32 cellular contexts compared by ENCODE assay signal in the genomic region with DNA sequence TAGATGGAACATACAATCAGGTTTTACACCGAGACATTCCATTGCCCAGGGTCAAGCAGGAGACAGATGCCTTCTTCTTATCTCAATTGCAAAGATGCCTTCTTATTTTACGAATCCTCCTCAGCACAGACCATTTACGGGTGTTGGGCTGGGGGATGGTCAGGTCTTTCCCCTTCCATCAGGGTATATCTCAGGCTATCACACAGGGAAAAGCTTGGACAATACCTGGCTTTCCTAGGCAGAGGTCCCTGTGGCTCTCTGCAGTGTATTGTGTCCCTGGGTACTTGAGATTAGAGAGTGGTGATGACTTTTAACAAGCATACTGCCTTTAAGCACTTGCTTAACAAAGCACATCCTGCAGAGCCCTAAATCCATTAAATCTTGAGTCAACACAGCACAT.
"Had no signal": no experiment of that assay in that cellular context is flagged by ENCODE, and none has a peak within 500 bp of the region (broad histone marks: within the 10 kb centered on the region; RNA-seq: fewer than 3 reads in every experiment).

No MANE protein-coding gene starts in this region.

- H3K27me3 Mint-ChIP-seq: activated CD8-positive, alpha-beta T cell treated with anti-CD3 and anti-CD28 coated beads for 36 hours; activated naive CD8-positive, alpha-beta T cell treated with anti-CD3 and anti-CD28 coated beads for 36 hours; activated T-helper 17 cell treated with anti-CD3 and anti-CD28 coated beads, Interleukin-2, amount 50 U/mL, for 72 hours had no signal

- DNase-seq: activated CD4-positive, alpha-beta T cell treated with anti-CD3 and anti-CD28 coated beads for 1 hour; activated CD4-positive, alpha-beta T cell treated with anti-CD3 and anti-CD28 coated beads for 48 hours; activated CD4-positive, CD25-positive, alpha-beta regulatory T cell; activated CD8-positive, alpha-beta T cell treated with anti-CD3 and anti-CD28 coated beads for 36 hours; activated effector memory CD4-positive, alpha-beta T cell treated with anti-CD3 and anti-CD28 coated beads, Interleukin-2, amount 50 U/mL, for 16 hours; activated naive CD4-positive, alpha-beta T cell; activated naive CD4-positive, alpha-beta T cell treated with anti-CD3 and anti-CD28 coated beads, Interleukin-2, amount 50 U/mL, for 16 hours; activated naive CD8-positive, alpha-beta T cell treated with anti-CD3 and anti-CD28 coated beads for 36 hours; activated T-cell treated with anti-CD3 and anti-CD28 coated beads, Interleukin-2, amount 50 U/mL, for 1 hour; activated T-cell treated with anti-CD3 and anti-CD28 coated beads, Interleukin-2, amount 50 U/mL, for 72 hours; amniotic stem cell; aorta; brain microvascular endothelial cell; central memory CD4-positive, alpha-beta T cell; NCI-H1105 treated with DMSO at 0.1 percent for 48 hours; NCI-H1436; NCI-H1694; NCI-H1930; NCI-H2107; NCI-H226; NCI-H446 treated with DMSO at 0.1 percent for 48 hours; NCI-H524; PC-3; Peyer's patch; SIG-M5; T-helper 1 cell; T-helper 2 cell; T-helper 9 cell had no signal

- H3K27ac Mint-ChIP-seq: activated CD8-positive, alpha-beta T cell treated with anti-CD3 and anti-CD28 coated beads for 36 hours; activated naive CD8-positive, alpha-beta T cell treated with anti-CD3 and anti-CD28 coated beads for 36 hours; activated T-cell treated with anti-CD3 and anti-CD28 coated beads, Interleukin-2, amount 50 U/mL, for 72 hours; activated T-helper 17 cell treated with anti-CD3 and anti-CD28 coated beads, Interleukin-2, amount 50 U/mL, for 72 hours had no signal

- H3K9me3 Mint-ChIP-seq: activated CD8-positive, alpha-beta T cell treated with anti-CD3 and anti-CD28 coated beads for 36 hours; activated T-helper 17 cell treated with anti-CD3 and anti-CD28 coated beads, Interleukin-2, amount 50 U/mL, for 72 hours had no signal

- H3K36me3 Mint-ChIP-seq: activated naive CD8-positive, alpha-beta T cell treated with anti-CD3 and anti-CD28 coated beads for 36 hours had no signal

- H3K4me1 Mint-ChIP-seq: activated naive CD8-positive, alpha-beta T cell treated with anti-CD3 and anti-CD28 coated beads for 36 hours; activated T-helper 17 cell treated with anti-CD3 and anti-CD28 coated beads, Interleukin-2, amount 50 U/mL, for 72 hours had no signal

- H3K4me3 Mint-ChIP-seq: activated CD8-positive, alpha-beta T cell treated with anti-CD3 and anti-CD28 coated beads for 36 hours; activated naive CD8-positive, alpha-beta T cell treated with anti-CD3 and anti-CD28 coated beads for 36 hours; activated T-cell treated with anti-CD3 and anti-CD28 coated beads, Interleukin-2, amount 50 U/mL, for 72 hours; activated T-helper 17 cell treated with anti-CD3 and anti-CD28 coated beads, Interleukin-2, amount 50 U/mL, for 72 hours had no signal

- ATAC-seq: activated CD8-positive, alpha-beta T cell treated with anti-CD3 and anti-CD28 coated beads for 36 hours; activated T-cell treated with anti-CD3 and anti-CD28 coated beads, Interleukin-2, amount 50 U/mL, for 72 hours; activated T-helper 17 cell treated with anti-CD3 and anti-CD28 coated beads, Interleukin-2, amount 50 U/mL, for 72 hours; K562; PC-3; Right ventricle myocardium inferior; SK-N-SH treated with all-trans-retinoic acid at 6 μM for 48 hours had no signal
